1 cellular context compared by ENCODE assay signal in the genomic region with DNA sequence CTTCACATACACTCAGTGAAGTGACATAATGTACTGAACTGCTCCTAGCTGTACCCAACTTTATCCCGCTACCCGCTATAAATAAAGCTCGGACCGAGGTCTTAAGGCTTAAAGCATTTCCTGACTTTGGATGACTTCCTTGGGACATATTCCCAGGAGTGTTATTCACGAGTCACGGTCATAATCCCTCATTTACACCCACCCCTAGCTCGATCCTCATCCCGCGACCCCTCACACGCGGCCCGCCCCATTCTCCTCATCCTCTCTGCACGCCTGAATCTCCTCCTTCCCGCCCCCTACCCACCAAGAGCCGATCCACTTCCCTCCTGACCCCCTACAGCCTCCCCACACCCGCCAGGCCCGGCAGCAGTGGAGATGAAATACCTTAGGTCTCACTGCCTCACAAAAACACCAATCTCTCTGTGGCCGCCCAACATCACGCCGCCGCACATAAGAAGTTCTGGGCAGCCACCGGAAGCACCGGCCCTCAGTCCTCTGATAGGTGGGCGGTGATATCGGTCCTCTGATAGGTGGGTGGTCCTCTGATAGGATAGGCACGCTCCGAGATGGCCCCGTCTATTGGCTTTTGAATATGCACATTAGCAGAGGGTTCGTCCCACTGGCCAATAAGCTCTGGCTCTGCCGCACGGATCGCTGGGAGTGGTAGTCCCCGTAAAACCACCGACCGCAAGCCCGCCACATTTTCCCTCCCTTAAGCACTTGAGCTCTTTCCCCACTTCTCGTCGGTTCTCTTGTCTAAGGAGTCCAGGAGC.
TF ChIP-seq lines count a peak whose summit lies in the region.

Gene WDCP, minus strand, starts transcription at position 462 of the 773 bp plus-strand sequence. CDS start 7,897 bp downstream, outside the sequence.

TF ChIP-seq in HepG2, 621 proteins besides CTCF, POLR2A, EP300 and RAD21 (continued from another document and continues in another):
- TF ChIP-seq EEA1 (CRISPR knock-in tag; IDR thresholded peaks at IDR 0.05; ENCODE audit: borderline replicate concordance) = peak; percentile 87; the same call in 1 of the 2 replicates
- no peak for TF ChIP-seq SMYD3 (CRISPR knock-in tag; IDR thresholded peaks at IDR 0.05)
- TF ChIP-seq SOX13 (IDR thresholded peaks at IDR 0.05) = no peak
- TF ChIP-seq SOX13 (CRISPR knock-in tag; conservative IDR thresholded peaks at IDR 0.05 in 1 of 2, IDR thresholded peaks at IDR 0.05 in 1 of 2) = no peak
- no peak for TF ChIP-seq ZNF20 (CRISPR knock-in tag; IDR thresholded peaks at IDR 0.05)
- no peak for TF ChIP-seq DPF2 (CRISPR knock-in tag; IDR thresholded peaks at IDR 0.05; ENCODE audit: borderline replicate concordance, low read depth)
- TF ChIP-seq ZFAT (CRISPR knock-in tag; conservative IDR thresholded peaks at IDR 0.05) = no peak
- TF ChIP-seq, protein P1, sequence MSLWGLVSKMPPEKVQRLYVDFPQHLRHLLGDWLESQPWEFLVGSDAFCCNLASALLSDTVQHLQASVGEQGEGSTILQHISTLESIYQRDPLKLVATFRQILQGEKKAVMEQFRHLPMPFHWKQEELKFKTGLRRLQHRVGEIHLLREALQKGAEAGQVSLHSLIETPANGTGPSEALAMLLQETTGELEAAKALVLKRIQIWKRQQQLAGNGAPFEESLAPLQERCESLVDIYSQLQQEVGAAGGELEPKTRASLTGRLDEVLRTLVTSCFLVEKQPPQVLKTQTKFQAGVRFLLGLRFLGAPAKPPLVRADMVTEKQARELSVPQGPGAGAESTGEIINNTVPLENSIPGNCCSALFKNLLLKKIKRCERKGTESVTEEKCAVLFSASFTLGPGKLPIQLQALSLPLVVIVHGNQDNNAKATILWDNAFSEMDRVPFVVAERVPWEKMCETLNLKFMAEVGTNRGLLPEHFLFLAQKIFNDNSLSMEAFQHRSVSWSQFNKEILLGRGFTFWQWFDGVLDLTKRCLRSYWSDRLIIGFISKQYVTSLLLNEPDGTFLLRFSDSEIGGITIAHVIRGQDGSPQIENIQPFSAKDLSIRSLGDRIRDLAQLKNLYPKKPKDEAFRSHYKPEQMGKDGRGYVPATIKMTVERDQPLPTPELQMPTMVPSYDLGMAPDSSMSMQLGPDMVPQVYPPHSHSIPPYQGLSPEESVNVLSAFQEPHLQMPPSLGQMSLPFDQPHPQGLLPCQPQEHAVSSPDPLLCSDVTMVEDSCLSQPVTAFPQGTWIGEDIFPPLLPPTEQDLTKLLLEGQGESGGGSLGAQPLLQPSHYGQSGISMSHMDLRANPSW (CRISPR knock-in tag; IDR thresholded peaks at IDR 0.05; ENCODE audit: borderline replicate concordance) = peak; percentile 26; the same call in 1 of the 2 replicates
- TF ChIP-seq ONECUT2 (CRISPR knock-in tag; IDR thresholded peaks at IDR 0.05) = no peak
- TF ChIP-seq, protein P2, sequence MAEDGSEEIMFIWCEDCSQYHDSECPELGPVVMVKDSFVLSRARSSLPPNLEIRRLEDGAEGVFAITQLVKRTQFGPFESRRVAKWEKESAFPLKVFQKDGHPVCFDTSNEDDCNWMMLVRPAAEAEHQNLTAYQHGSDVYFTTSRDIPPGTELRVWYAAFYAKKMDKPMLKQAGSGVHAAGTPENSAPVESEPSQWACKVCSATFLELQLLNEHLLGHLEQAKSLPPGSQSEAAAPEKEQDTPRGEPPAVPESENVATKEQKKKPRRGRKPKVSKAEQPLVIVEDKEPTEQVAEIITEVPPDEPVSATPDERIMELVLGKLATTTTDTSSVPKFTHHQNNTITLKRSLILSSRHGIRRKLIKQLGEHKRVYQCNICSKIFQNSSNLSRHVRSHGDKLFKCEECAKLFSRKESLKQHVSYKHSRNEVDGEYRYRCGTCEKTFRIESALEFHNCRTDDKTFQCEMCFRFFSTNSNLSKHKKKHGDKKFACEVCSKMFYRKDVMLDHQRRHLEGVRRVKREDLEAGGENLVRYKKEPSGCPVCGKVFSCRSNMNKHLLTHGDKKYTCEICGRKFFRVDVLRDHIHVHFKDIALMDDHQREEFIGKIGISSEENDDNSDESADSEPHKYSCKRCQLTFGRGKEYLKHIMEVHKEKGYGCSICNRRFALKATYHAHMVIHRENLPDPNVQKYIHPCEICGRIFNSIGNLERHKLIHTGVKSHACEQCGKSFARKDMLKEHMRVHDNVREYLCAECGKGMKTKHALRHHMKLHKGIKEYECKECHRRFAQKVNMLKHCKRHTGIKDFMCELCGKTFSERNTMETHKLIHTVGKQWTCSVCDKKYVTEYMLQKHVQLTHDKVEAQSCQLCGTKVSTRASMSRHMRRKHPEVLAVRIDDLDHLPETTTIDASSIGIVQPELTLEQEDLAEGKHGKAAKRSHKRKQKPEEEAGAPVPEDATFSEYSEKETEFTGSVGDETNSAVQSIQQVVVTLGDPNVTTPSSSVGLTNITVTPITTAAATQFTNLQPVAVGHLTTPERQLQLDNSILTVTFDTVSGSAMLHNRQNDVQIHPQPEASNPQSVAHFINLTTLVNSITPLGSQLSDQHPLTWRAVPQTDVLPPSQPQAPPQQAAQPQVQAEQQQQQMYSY (CRISPR knock-in tag; IDR thresholded peaks at IDR 0.05) = no peak
- TF ChIP-seq ZKSCAN5 (CRISPR knock-in tag; IDR thresholded peaks at IDR 0.05) = 0 out of 2 replicates have a peak, but pooled peaks have one; percentile 17
- TF ChIP-seq ZNF101 (CRISPR knock-in tag; IDR thresholded peaks at IDR 0.05; ENCODE audit: borderline replicate concordance, low read depth) = no peak
- no peak for TF ChIP-seq ZNF562 (CRISPR knock-in tag; IDR thresholded peaks at IDR 0.05; ENCODE audit: borderline replicate concordance)
- no peak for TF ChIP-seq ZNF678 (CRISPR knock-in tag; IDR thresholded peaks at IDR 0.05)
- no peak for TF ChIP-seq ZNF530 (CRISPR knock-in tag; IDR thresholded peaks at IDR 0.05; ENCODE audit: low read depth)
- no peak for TF ChIP-seq TERF1 (CRISPR knock-in tag; IDR thresholded peaks at IDR 0.05)
- no peak for TF ChIP-seq ZNF552 (CRISPR knock-in tag; IDR thresholded peaks at IDR 0.05; ENCODE audit: borderline replicate concordance)
- TF ChIP-seq ZNF766 (CRISPR knock-in tag; IDR thresholded peaks at IDR 0.05; ENCODE audit: borderline replicate concordance) = peak; percentile 72; the same call in 1 of the 2 replicates
- TF ChIP-seq MAFF (IDR thresholded peaks at IDR 0.05; ENCODE audit: low read depth, low read length) = no peak
- TF ChIP-seq NFAT5 (CRISPR knock-in tag; IDR thresholded peaks at IDR 0.05) = peak; percentile 63; the same call in 1 of the 2 replicates
- no peak for TF ChIP-seq MZF1 (CRISPR knock-in tag; IDR thresholded peaks at IDR 0.05; ENCODE audit: borderline replicate concordance)
- TF ChIP-seq, protein P3, sequence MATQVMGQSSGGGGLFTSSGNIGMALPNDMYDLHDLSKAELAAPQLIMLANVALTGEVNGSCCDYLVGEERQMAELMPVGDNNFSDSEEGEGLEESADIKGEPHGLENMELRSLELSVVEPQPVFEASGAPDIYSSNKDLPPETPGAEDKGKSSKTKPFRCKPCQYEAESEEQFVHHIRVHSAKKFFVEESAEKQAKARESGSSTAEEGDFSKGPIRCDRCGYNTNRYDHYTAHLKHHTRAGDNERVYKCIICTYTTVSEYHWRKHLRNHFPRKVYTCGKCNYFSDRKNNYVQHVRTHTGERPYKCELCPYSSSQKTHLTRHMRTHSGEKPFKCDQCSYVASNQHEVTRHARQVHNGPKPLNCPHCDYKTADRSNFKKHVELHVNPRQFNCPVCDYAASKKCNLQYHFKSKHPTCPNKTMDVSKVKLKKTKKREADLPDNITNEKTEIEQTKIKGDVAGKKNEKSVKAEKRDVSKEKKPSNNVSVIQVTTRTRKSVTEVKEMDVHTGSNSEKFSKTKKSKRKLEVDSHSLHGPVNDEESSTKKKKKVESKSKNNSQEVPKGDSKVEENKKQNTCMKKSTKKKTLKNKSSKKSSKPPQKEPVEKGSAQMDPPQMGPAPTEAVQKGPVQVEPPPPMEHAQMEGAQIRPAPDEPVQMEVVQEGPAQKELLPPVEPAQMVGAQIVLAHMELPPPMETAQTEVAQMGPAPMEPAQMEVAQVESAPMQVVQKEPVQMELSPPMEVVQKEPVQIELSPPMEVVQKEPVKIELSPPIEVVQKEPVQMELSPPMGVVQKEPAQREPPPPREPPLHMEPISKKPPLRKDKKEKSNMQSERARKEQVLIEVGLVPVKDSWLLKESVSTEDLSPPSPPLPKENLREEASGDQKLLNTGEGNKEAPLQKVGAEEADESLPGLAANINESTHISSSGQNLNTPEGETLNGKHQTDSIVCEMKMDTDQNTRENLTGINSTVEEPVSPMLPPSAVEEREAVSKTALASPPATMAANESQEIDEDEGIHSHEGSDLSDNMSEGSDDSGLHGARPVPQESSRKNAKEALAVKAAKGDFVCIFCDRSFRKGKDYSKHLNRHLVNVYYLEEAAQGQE (IDR thresholded peaks at IDR 0.05; ENCODE audit: borderline replicate concordance in 1 of 2, low read depth in 1 of 2, low read length in 2 of 2) = peak in 1 of 2 experiments; percentile 61; a peak in 1 of 4 replicates
- 0 out of 2 replicates have a peak, but pooled peaks have one; percentile 57 for TF ChIP-seq ZNF790 (CRISPR knock-in tag; IDR thresholded peaks at IDR 0.05; ENCODE audit: borderline replicate concordance)
- TF ChIP-seq NFRKB (IDR thresholded peaks at IDR 0.05) = 0 out of 2 replicates have a peak, but pooled peaks have one; percentile 10
- 0 out of 2 replicates have a peak, but pooled peaks have one; percentile 86 for TF ChIP-seq ETS1 (CRISPR knock-in tag; IDR thresholded peaks at IDR 0.05)
- no peak for TF ChIP-seq ZFP62 (CRISPR knock-in tag; IDR thresholded peaks at IDR 0.05)
- TF ChIP-seq EZH2 (conservative IDR thresholded peaks at IDR 0.05; ENCODE audit: low read depth, low read length) = no peak
- TF ChIP-seq NFATC3 (CRISPR knock-in tag; IDR thresholded peaks at IDR 0.05) = 0 out of 2 replicates have a peak, but pooled peaks have one; percentile 14
- TF ChIP-seq RFX3 (CRISPR knock-in tag; IDR thresholded peaks at IDR 0.05) = no peak
- no peak for TF ChIP-seq ZNF382 (CRISPR knock-in tag; IDR thresholded peaks at IDR 0.05; ENCODE audit: borderline replicate concordance)
- no peak for TF ChIP-seq RFXANK (CRISPR knock-in tag; IDR thresholded peaks at IDR 0.05)
- no peak for TF ChIP-seq ZNF782 (CRISPR knock-in tag; IDR thresholded peaks at IDR 0.05; ENCODE audit: borderline replicate concordance)
- TF ChIP-seq TOE1 (CRISPR knock-in tag; IDR thresholded peaks at IDR 0.05) = 0 out of 2 replicates have a peak, but pooled peaks have one; percentile 55
- TF ChIP-seq PHF8 (CRISPR knock-in tag; IDR thresholded peaks at IDR 0.05) = peak; percentile 85
- TF ChIP-seq, protein P4, sequence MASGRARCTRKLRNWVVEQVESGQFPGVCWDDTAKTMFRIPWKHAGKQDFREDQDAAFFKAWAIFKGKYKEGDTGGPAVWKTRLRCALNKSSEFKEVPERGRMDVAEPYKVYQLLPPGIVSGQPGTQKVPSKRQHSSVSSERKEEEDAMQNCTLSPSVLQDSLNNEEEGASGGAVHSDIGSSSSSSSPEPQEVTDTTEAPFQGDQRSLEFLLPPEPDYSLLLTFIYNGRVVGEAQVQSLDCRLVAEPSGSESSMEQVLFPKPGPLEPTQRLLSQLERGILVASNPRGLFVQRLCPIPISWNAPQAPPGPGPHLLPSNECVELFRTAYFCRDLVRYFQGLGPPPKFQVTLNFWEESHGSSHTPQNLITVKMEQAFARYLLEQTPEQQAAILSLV (CRISPR knock-in tag; IDR thresholded peaks at IDR 0.05; ENCODE audit: borderline replicate concordance) = peak; percentile 45; the same call in 1 of the 2 replicates
- no peak for TF ChIP-seq MEF2D (CRISPR knock-in tag; IDR thresholded peaks at IDR 0.05)
- TF ChIP-seq ZNF615 (CRISPR knock-in tag; IDR thresholded peaks at IDR 0.05; ENCODE audit: borderline replicate concordance) = no peak
- peak; percentile 70; the same call in 1 of the 2 replicates for TF ChIP-seq REPIN1 (CRISPR knock-in tag; IDR thresholded peaks at IDR 0.05; ENCODE audit: borderline replicate concordance, low read depth)
- no peak for TF ChIP-seq ZKSCAN8 (CRISPR knock-in tag; IDR thresholded peaks at IDR 0.05; ENCODE audit: borderline replicate concordance)
